Comparison of ENCODE assay signal across 10 cellular contexts in genomic region chr7:141674702-141675101, GRCh38. TPM values are rescaled to one million over a fixed set of nuclear protein-coding genes. Genes with fewer than 3 reads are reported as not detected.
DNase-seq lines count a peak whose midpoint lies in the region; ATAC-seq, FAIRE-seq and TF ChIP-seq lines count a peak whose summit lies in the region.
"Had no signal": no experiment of that assay in that cellular context is flagged by ENCODE, and none has a peak within 500 bp of the region (broad histone marks: within the 10 kb centered on the region; RNA-seq: fewer than 3 reads in every experiment).

No MANE protein-coding gene starts in this region.

- H3K4me3 ChIP-seq in A549 (no peak overlapping the region), kidney epithelial cell (ENCODE audit: low read depth, low read length) (no peak overlapping the region), body of pancreas (no peak overlapping the region)
- H3K4me3 ChIP-seq: SJCRH30 had no signal

- H3K4me1 ChIP-seq in A549, result peaks cover 17% of the 10 kb centered on the region; the same call in 2 of the 3 replicates
- no peaks in the 10 kb centered on the region for H3K4me1 ChIP-seq in body of pancreas
- H3K4me1 ChIP-seq: SJCRH30 had no signal

- DNase-seq in A549 (ENCODE audit: low read depth in 1 of 2, low spot score in 1 of 2) (no peak), kidney epithelial cell (ENCODE audit: low read depth) (no peak), body of pancreas (no peak), DMS79 (lab: John Stamatoyannopoulos, UW) (no peak)
- DNase-seq: SJCRH30 had no signal

- H3K4me3 Mint-ChIP-seq in brain, result peak overlapping the region in 4 of 5 experiments; percentile 30 to 73 (median 51)

- H3K36me3 ChIP-seq in kidney epithelial cell (ENCODE audit: control insufficient read depth, insufficient read depth, low read length) (no peaks in the 10 kb centered on the region), body of pancreas (replicated peaks in 1 of 2; ENCODE audit: insufficient read depth in 1 of 2, low read depth in 2 of 2) (peaks cover 0 to 5% of the 10 kb centered on the region in 2 donors)
- H3K36me3 ChIP-seq: SJCRH30 had no signal

- WGBS in A549 (ENCODE audit: missing lambda C conversion rate), result 78% methylated on average over 4 of the region's 4 CpGs
- 73 to 79% methylated on average over 4 of the region's 4 CpGs for WGBS in body of pancreas, 2 donors

- H3K27me3 Mint-ChIP-seq in brain, result no peaks in the 10 kb centered on the region

- H3K9me3 ChIP-seq in A549, result no peaks in the 10 kb centered on the region
- H3K9me3 ChIP-seq in body of pancreas, result no peaks in the 10 kb centered on the region
- H3K9me3 ChIP-seq: SJCRH30 had no signal

- H3K4me2 ChIP-seq in A549, result peak overlapping the region; percentile 6; the same call in 1 of the 3 replicates

- peak overlapping the region; percentile 76 to 97 (median 91) for H3K27ac Mint-ChIP-seq in brain

- TF ChIP-seq POLR2A in A549 (IDR thresholded peaks at IDR 0.05; ENCODE audit: low read length) (no peak), body of pancreas (IDR thresholded peaks at IDR 0.05) (no peak)

- H3K36me3 Mint-ChIP-seq in brain, result peaks cover 33% of the 10 kb centered on the region

- POLR2A ChIA-PET in A549 (lab: Yijun Ruan, JAX), result no interaction called here

- peaks cover 25% of the 10 kb centered on the region for H3K4me1 Mint-ChIP-seq in brain

- intact Hi-C loops in body of pancreas (cut with DNase I), result no loop called here

- H3K27me3 ChIP-seq in kidney epithelial cell (ENCODE audit: control insufficient read depth, insufficient read depth, low read length) (no peaks in the 10 kb centered on the region), body of pancreas (no peaks in the 10 kb centered on the region)
- H3K27me3 ChIP-seq: SJCRH30 had no signal

- no peaks in the 10 kb centered on the region for H3K9me3 Mint-ChIP-seq in brain

- TF ChIP-seq CTCF in A549 (IDR thresholded peaks at IDR 0.05) (peak; percentile 17; the same call in 2 of the 3 replicates), brain (conservative IDR thresholded peaks at IDR 0.05) (peak; percentile 25 to 58), kidney epithelial cell (IDR thresholded peaks at IDR 0.05; ENCODE audit: insufficient read depth, low read length, poor library complexity, severe bottlenecking) (peak; percentile 79), body of pancreas (IDR thresholded peaks at IDR 0.05) (peak in 3 of 7 experiments; percentile 13 to 28 (median 15))

- CTCF ChIA-PET in A549 (lab: Yijun Ruan, JAX), result interaction anchor here (0.9 to 1.5 kb wide), 3 partner anchors 13 to 63 kb away, joined by 3 to 4 read pairs (median 3); partner anchors contain the start of gene SSBP1

- H3K27ac ChIP-seq in A549 (peak overlapping the region in 1 of 2 experiments; percentile 58; a peak in 2 of 6 replicates), body of pancreas (peak overlapping the region in 1 of 4 donors; percentile 60)
- H3K27ac ChIP-seq: SJCRH30 had no signal

- ATAC-seq in A549 (peak in 1 of 2 experiments; percentile 60; a peak in 3 of 6 replicates), HG03354 (IDR thresholded peaks at IDR 0.05; ENCODE audit: poor library complexity, severe bottlenecking, unreplicated experiment) (peak; percentile 52), HG03159 (IDR thresholded peaks at IDR 0.05; ENCODE audit: unreplicated experiment) (no peak), body of pancreas (no peak), HG02610 (IDR thresholded peaks at IDR 0.05; ENCODE audit: unreplicated experiment) (no peak)

- no peak for FAIRE-seq in A549 (lab: Jason Lieb, UNC)
- FAIRE-seq: colon had no signal

- TF ChIP-seq EP300 in A549 (IDR thresholded peaks at IDR 0.05), result no peak

- 0 out of 5 replicates have a peak, but pooled peaks of 1 of the 2 experiments have one; percentile 18 for TF ChIP-seq RAD21 in A549 (conservative IDR thresholded peaks at IDR 0.05 in 1 of 2, IDR thresholded peaks at IDR 0.05 in 1 of 2)

TF ChIP-seq in A549, 52 proteins besides CTCF, POLR2A, EP300 and RAD21:
- TF ChIP-seq HES2 (IDR thresholded peaks at IDR 0.05), result no peak
- no peak for TF ChIP-seq REST (IDR thresholded peaks at IDR 0.05)
- TF ChIP-seq MAFK (IDR thresholded peaks at IDR 0.05; ENCODE audit: partially characterized antibody), result no peak
- 0 out of 3 replicates have a peak, but pooled peaks have one; percentile 8 for TF ChIP-seq SMC3 (IDR thresholded peaks at IDR 0.05)

RNA-seq across cellular contexts. Expression of gene DENND11, which starts 27.3 kb away (rescaled TPM):
- 11.5 and 16.5 TPM in 2 replicates for polyA plus RNA-seq in A549 (2011; rRNA removed)
- 2.9 and 3.3 TPM in 2 replicates for polyA plus RNA-seq in A549 (2012; cell fraction: cytosol; rRNA removed)
- 5.8 and 9.6 TPM in 2 replicates for polyA plus RNA-seq in A549 (2012; cell fraction: nucleus; rRNA removed)
- 7.1 to 7.6 TPM (median 7.5 TPM) in 3 replicates for polyA plus RNA-seq in A549 (2017; fragmentation: RNase III; extraction: RNeasy Plus Mini Kit Qiagen cat#74134 plus additional on column Dnase treatment)
- 14.3 and 20.5 TPM in 2 replicates for polyA minus RNA-seq in A549 (2011; rRNA and poly(A)+ RNA removed)
- polyA plus RNA-seq in brain (ENCODE audit: insufficient read depth, low read depth, low replicate concordance), result 13.0 TPM
- 17.0 and 18.9 TPM in 2 replicates for total RNA-seq in kidney epithelial cell
- 10 to 100 TPM; 17.8 to 31.9 TPM for total RNA-seq in body of pancreas

RNA-seq across cellular contexts. Expression of gene WEE2, which starts 33.5 kb away (rescaled TPM):
- polyA plus RNA-seq in A549 (2011; rRNA removed) (not detected in 2 replicates), A549 (2017; fragmentation: RNase III; extraction: RNeasy Plus Mini Kit Qiagen cat#74134 plus additional on column Dnase treatment) (not detected in 3 replicates), brain (ENCODE audit: insufficient read depth, low read depth, low replicate concordance) (not detected)
- polyA plus RNA-seq in A549 (2012; cell fraction: cytosol; rRNA removed), result not detected in 2 replicates
- polyA plus RNA-seq in A549 (2012; cell fraction: nucleus; rRNA removed), result not detected in 2 replicates
- 0.41 TPM in 1 of 2 replicates, not detected in the other for polyA minus RNA-seq in A549 (2011; rRNA and poly(A)+ RNA removed)
- total RNA-seq in kidney epithelial cell (not detected in 2 replicates), body of pancreas (not detected)
- total RNA-seq: SJCRH30 had no signal
